In genomic region chr1:6961905-6962304, GRCh38 we compare ENCODE assay signal across 10 cellular contexts.
DNase-seq lines count a peak whose midpoint lies in the region; ATAC-seq and TF ChIP-seq lines count a peak whose summit lies in the region.
"Had no signal": no experiment of that assay in that cellular context is flagged by ENCODE, and none has a peak within 500 bp of the region (broad histone marks: within the 10 kb centered on the region; RNA-seq: fewer than 3 reads in every experiment).

No MANE protein-coding gene starts in this region.

- no peak overlapping the region for H2AK5ac ChIP-seq in mesenchymal stem cell (ENCODE audit: low read length, severe bottlenecking)

- no peak for TF ChIP-seq CTCF in colonic mucosa (IDR thresholded peaks at IDR 0.05)

- H3K27me3 ChIP-seq in colonic mucosa: no peaks in the 10 kb centered on the region
- H3K27me3 ChIP-seq in mesenchymal stem cell (ENCODE audit: control insufficient read depth in 1 of 2, insufficient read depth in 1 of 2, low read length in 2 of 2): peaks cover 37 to 62% of the 10 kb centered on the region in 2 experiments
- H3K27me3 ChIP-seq in thymus (ENCODE audit: control insufficient read depth, insufficient read depth): peaks cover 3% of the 10 kb centered on the region

- H3K4me3 ChIP-seq in colonic mucosa (peak overlapping the region; percentile 20), mesenchymal stem cell (ENCODE audit: insufficient read depth in 1 of 2, low read depth in 1 of 2, low read length in 2 of 2) (peak overlapping the region in 1 of 2 experiments; percentile 47), thymus (ENCODE audit: low read length) (peak overlapping the region; percentile 37)
- H3K4me3 ChIP-seq: SK-N-MC had no signal

- H3K18ac ChIP-seq in mesenchymal stem cell (ENCODE audit: low read depth in 1 of 2, low read length in 2 of 2): no peak overlapping the region

- H3K36me3 ChIP-seq in colonic mucosa (no peaks in the 10 kb centered on the region), mesenchymal stem cell (ENCODE audit: control insufficient read depth in 1 of 2, insufficient read depth in 2 of 2, low read depth in 1 of 2, low read length in 2 of 2) (no peaks in the 10 kb centered on the region), thymus (ENCODE audit: control insufficient read depth, insufficient read depth) (no peaks in the 10 kb centered on the region)

- peak overlapping the region; percentile 63 for H3K4me2 ChIP-seq in mesenchymal stem cell (ENCODE audit: low read length, poor library complexity, severe bottlenecking)

- 4% methylated on average over 23 of the region's 23 CpGs for WGBS in mesenchymal stem cell
- WGBS in thymus: 12% methylated on average over 23 of the region's 23 CpGs

- no peak overlapping the region for H3K27ac ChIP-seq in colonic mucosa
- H3K27ac ChIP-seq in mesenchymal stem cell (ENCODE audit: low read length, poor library complexity, severe bottlenecking): no peak overlapping the region
- H3K27ac ChIP-seq in thymus (ENCODE audit: low read depth): no peak overlapping the region
- H3K27ac ChIP-seq: SK-N-MC had no signal

- no peak overlapping the region for H3K4ac ChIP-seq in mesenchymal stem cell (ENCODE audit: low read depth in 1 of 2, low read length in 2 of 2)

- no peak overlapping the region for H2BK12ac ChIP-seq in mesenchymal stem cell (ENCODE audit: low read length in 2 of 2)

- H2AFZ ChIP-seq in mesenchymal stem cell (ENCODE audit: low read depth, low read length): no peak overlapping the region

- H3K9ac ChIP-seq in colonic mucosa (ENCODE audit: low read depth in 2 of 2, low read length in 2 of 2) (no peak overlapping the region), mesenchymal stem cell (ENCODE audit: low read length) (no peak overlapping the region)

- no peak overlapping the region for H2BK5ac ChIP-seq in mesenchymal stem cell (ENCODE audit: low read depth, low read length, poor library complexity, severe bottlenecking)

- no peak for DNase-seq in activated naive CD4-positive, alpha-beta T cell treated with anti-CD3 and anti-CD28 coated beads for 36 hours
- no peak for DNase-seq in activated naive CD4-positive, alpha-beta T cell (lab: John Stamatoyannopoulos, UW)
- DNase-seq in colonic mucosa (no peak), mesenchymal stem cell (no peak), posterior vena cava (ENCODE audit: low spot score) (no peak)
- DNase-seq: immature natural killer cell had no signal

- no peak overlapping the region for H3K27ac Mint-ChIP-seq in activated naive CD4-positive, alpha-beta T cell treated with anti-CD3 and anti-CD28 coated beads for 36 hours
- H3K27ac Mint-ChIP-seq: immature natural killer cell had no signal

- no peak overlapping the region for H2BK15ac ChIP-seq in mesenchymal stem cell (ENCODE audit: low read depth, poor library complexity, severe bottlenecking)

- ATAC-seq in HG03342 (IDR thresholded peaks at IDR 0.05; ENCODE audit: unreplicated experiment) (no peak), HG03280 (IDR thresholded peaks at IDR 0.05; ENCODE audit: unreplicated experiment) (no peak)

- H3K4me1 ChIP-seq in colonic mucosa (no peaks in the 10 kb centered on the region), mesenchymal stem cell (ENCODE audit: control insufficient read depth, insufficient read depth, low read depth, low read length) (peaks cover 18% of the 10 kb centered on the region), thymus (ENCODE audit: control insufficient read depth, insufficient read depth, low read length) (peaks cover 7% of the 10 kb centered on the region)

- CTCF ChIA-PET in activated naive CD4-positive, alpha-beta T cell treated with anti-CD3 and anti-CD28 coated beads for 36 hours (lab: Charles Lee): no interaction called here

- peak overlapping the region; percentile 22 for H4K8ac ChIP-seq in mesenchymal stem cell (ENCODE audit: low read length)

- no peak overlapping the region for H2BK120ac ChIP-seq in mesenchymal stem cell (ENCODE audit: low read depth, low read length)

- intact Hi-C loops in activated naive CD4-positive, alpha-beta T cell treated with anti-CD3 and anti-CD28 coated beads for 36 hours (cut with micrococcal nuclease): loop anchor here (2.0 to 5.0 kb wide), 2 partner anchors 35 to 360 kb away; partner anchors contain the start of gene KLHL21
- intact Hi-C loops in colonic mucosa (cut with DNase I) (no loop called here), posterior vena cava (cut with DNase I) (no loop called here)

- H3K9me3 ChIP-seq in colonic mucosa (no peaks in the 10 kb centered on the region), mesenchymal stem cell (ENCODE audit: control insufficient read depth, low read length) (no peaks in the 10 kb centered on the region), thymus (ENCODE audit: control insufficient read depth) (no peaks in the 10 kb centered on the region)

- peak overlapping the region; percentile 12 for H3K4me3 Mint-ChIP-seq in activated naive CD4-positive, alpha-beta T cell treated with anti-CD3 and anti-CD28 coated beads for 36 hours

- H3K27me3 Mint-ChIP-seq in activated naive CD4-positive, alpha-beta T cell treated with anti-CD3 and anti-CD28 coated beads for 36 hours (ENCODE audit: low read depth): peaks cover 8% of the 10 kb centered on the region

- peaks cover 13% of the 10 kb centered on the region for H3K4me1 Mint-ChIP-seq in activated naive CD4-positive, alpha-beta T cell treated with anti-CD3 and anti-CD28 coated beads for 36 hours (ENCODE audit: low read depth)

- no peak overlapping the region for H3K23ac ChIP-seq in mesenchymal stem cell (ENCODE audit: low read length in 2 of 2)

- H3K9me3 Mint-ChIP-seq in activated naive CD4-positive, alpha-beta T cell treated with anti-CD3 and anti-CD28 coated beads for 36 hours: no peaks in the 10 kb centered on the region

- H4K91ac ChIP-seq in mesenchymal stem cell (ENCODE audit: low read length): no peak overlapping the region

- no peak overlapping the region for H3K14ac ChIP-seq in mesenchymal stem cell (ENCODE audit: low read length in 2 of 2)

- no peaks in the 10 kb centered on the region for H3K36me3 Mint-ChIP-seq in activated naive CD4-positive, alpha-beta T cell treated with anti-CD3 and anti-CD28 coated beads for 36 hours (ENCODE audit: low read depth)
- H3K36me3 Mint-ChIP-seq: immature natural killer cell had no signal

- H3K79me1 ChIP-seq in mesenchymal stem cell (replicated peaks; ENCODE audit: low read length, poor library complexity, severe bottlenecking): peaks cover under 1% of the 10 kb centered on the region
